Comparison of ENCODE assay signal across 11 cellular contexts in the genomic region with DNA sequence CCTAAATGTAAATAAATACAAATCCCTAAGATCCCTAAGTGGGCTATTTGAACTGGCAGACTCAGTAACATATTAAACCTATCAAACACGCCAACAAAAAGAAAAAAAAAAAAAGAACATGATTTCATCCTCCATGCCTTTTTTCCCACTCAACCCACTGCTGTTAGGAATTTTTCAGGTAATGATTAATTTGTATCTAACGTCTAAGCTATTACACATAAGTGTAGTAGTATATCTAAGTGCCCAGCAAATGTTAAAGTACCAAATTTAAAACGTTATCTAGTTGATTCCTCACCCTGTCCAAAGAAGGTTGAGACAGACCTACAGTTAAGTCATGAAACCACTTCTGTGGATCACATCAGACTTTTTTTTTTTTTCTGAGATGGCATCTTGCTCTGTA. TPM values are rescaled to one million over a fixed set of nuclear protein-coding genes. Genes with fewer than 3 reads are reported as not detected.
DNase-seq lines count a peak whose midpoint lies in the region; ATAC-seq and TF ChIP-seq lines count a peak whose summit lies in the region.
"Had no signal": no experiment of that assay in that cellular context is flagged by ENCODE, and none has a peak within 500 bp of the region (broad histone marks: within the 10 kb centered on the region; RNA-seq: fewer than 3 reads in every experiment).

No MANE protein-coding gene starts in this region.

- H3K27ac Mint-ChIP-seq in naive thymus-derived CD4-positive, alpha-beta T cell, result peak overlapping the region; percentile 12 to 97 (median 93)

- TF ChIP-seq CTCF in cardiac muscle cell (IDR thresholded peaks at IDR 0.05; ENCODE audit: low read depth, low read length) (no peak), vagina (IDR thresholded peaks at IDR 0.05) (no peak)

- H3K27ac ChIP-seq in cardiac muscle cell (peak overlapping the region; percentile 67), vagina (peak overlapping the region; percentile 73)
- H3K27ac ChIP-seq in effector memory CD4-positive, alpha-beta T cell (ENCODE audit: insufficient read depth, low read length, poor library complexity, severe bottlenecking), result peak overlapping the region; percentile 71
- peak overlapping the region; percentile 72 for H3K27ac ChIP-seq in naive thymus-derived CD4-positive, alpha-beta T cell (ENCODE audit: low read depth, low read length)

- no peak for ATAC-seq in Right ventricle myocardium inferior
- ATAC-seq in naive thymus-derived CD4-positive, alpha-beta T cell, result no peak
- ATAC-seq in GM21576 (IDR thresholded peaks at IDR 0.05; ENCODE audit: unreplicated experiment), result no peak
- ATAC-seq in HG02870 (IDR thresholded peaks at IDR 0.05; ENCODE audit: unreplicated experiment), result no peak
- no peak for ATAC-seq in GM21390 (IDR thresholded peaks at IDR 0.05; ENCODE audit: unreplicated experiment)

- no peak for TF ChIP-seq POLR2A in vagina (IDR thresholded peaks at IDR 0.05)

- no peaks in the 10 kb centered on the region for H3K4me1 ChIP-seq in cardiac muscle cell (ENCODE audit: low read depth)
- H3K4me1 ChIP-seq in effector memory CD4-positive, alpha-beta T cell (ENCODE audit: control insufficient read depth, insufficient read depth, low read length, poor library complexity, severe bottlenecking), result peaks cover 18% of the 10 kb centered on the region
- peaks cover 7 to 42% of the 10 kb centered on the region in 2 donors for H3K4me1 ChIP-seq in naive thymus-derived CD4-positive, alpha-beta T cell (ENCODE audit: control insufficient read depth in 2 of 2, insufficient read depth in 2 of 2, low read length in 2 of 2)
- peaks cover 43% of the 10 kb centered on the region for H3K4me1 ChIP-seq in vagina

- POLR2A ChIA-PET in naive thymus-derived CD4-positive, alpha-beta T cell (lab: Charles Lee), result interaction anchor here (0.6 to 4.1 kb wide), 4 partner anchors 16 to 83 kb away, joined by 3 to 21 read pairs (median 5); a partner anchor contains a TSS

- intact Hi-C loops in Right ventricle myocardium inferior (cut with DNase I) (loop anchor here (2.0 kb wide), 1 partner anchor 15 kb away; no protein-coding TSS in a partner anchor), vagina (cut with DNase I) (no loop called here)
- intact Hi-C loops in naive thymus-derived CD4-positive, alpha-beta T cell (cut with micrococcal nuclease), result loop anchor here (1.0 to 5.0 kb wide), 4 partner anchors 9 to 35 kb away; a partner anchor contains a TSS

- no peaks in the 10 kb centered on the region for H3K27me3 ChIP-seq in cardiac muscle cell
- H3K27me3 ChIP-seq in effector memory CD4-positive, alpha-beta T cell (replicated peaks; ENCODE audit: control insufficient read depth, insufficient read depth, low read length, poor library complexity, severe bottlenecking), result no peaks in the 10 kb centered on the region
- no peaks in the 10 kb centered on the region for H3K27me3 ChIP-seq in naive thymus-derived CD4-positive, alpha-beta T cell (ENCODE audit: control insufficient read depth in 2 of 2, insufficient read depth in 2 of 2, low read length in 2 of 2)
- H3K27me3 ChIP-seq in vagina, result no peaks in the 10 kb centered on the region

- H3K4me3 Mint-ChIP-seq in naive thymus-derived CD4-positive, alpha-beta T cell, result peak overlapping the region; percentile 35 to 77 (median 67)

- H3K27me3 Mint-ChIP-seq in naive thymus-derived CD4-positive, alpha-beta T cell, result no peaks in the 10 kb centered on the region

- CTCF ChIA-PET in naive thymus-derived CD4-positive, alpha-beta T cell (lab: Charles Lee), result interaction anchor here (0.7 kb wide), 1 partner anchor 15 kb away, joined by 5 read pairs; no protein-coding TSS in a partner anchor

- H3K9me3 ChIP-seq in cardiac muscle cell (ENCODE audit: low read depth) (no peaks in the 10 kb centered on the region), vagina (no peaks in the 10 kb centered on the region)
- H3K9me3 ChIP-seq in effector memory CD4-positive, alpha-beta T cell (ENCODE audit: control insufficient read depth, low read length), result no peaks in the 10 kb centered on the region
- H3K9me3 ChIP-seq in naive thymus-derived CD4-positive, alpha-beta T cell (ENCODE audit: control insufficient read depth in 2 of 3, low read length in 3 of 3), result no peaks in the 10 kb centered on the region

- no peak for DNase-seq in cardiac muscle cell (ENCODE audit: low read depth in 1 of 2, low spot score in 1 of 2)
- DNase-seq in Right ventricle myocardium inferior (ENCODE audit: missing footprints), result no peak
- no peak for DNase-seq in effector memory CD4-positive, alpha-beta T cell
- no peak for DNase-seq in naive thymus-derived CD4-positive, alpha-beta T cell
- DNase-seq in vagina (ENCODE audit: extremely low spot score in 2 of 2), result no peak
- DNase-seq: COR-L47, islet precursor cell, MM.1S had no signal

- H3K36me3 Mint-ChIP-seq in naive thymus-derived CD4-positive, alpha-beta T cell, result peaks cover 19 to 41% (median 33%) of the 10 kb centered on the region in 5 donors

- no peak overlapping the region for H3K4me3 ChIP-seq in cardiac muscle cell
- no peak overlapping the region for H3K4me3 ChIP-seq in effector memory CD4-positive, alpha-beta T cell (ENCODE audit: insufficient read depth, low read depth, low read length, poor library complexity, severe bottlenecking)
- H3K4me3 ChIP-seq in naive thymus-derived CD4-positive, alpha-beta T cell (ENCODE audit: low read length), result no peak overlapping the region
- H3K4me3 ChIP-seq in vagina, result no peak overlapping the region

- H3K36me3 ChIP-seq in cardiac muscle cell, result peaks cover 28% of the 10 kb centered on the region
- peaks cover 49% of the 10 kb centered on the region for H3K36me3 ChIP-seq in effector memory CD4-positive, alpha-beta T cell (ENCODE audit: control insufficient read depth, insufficient read depth, low read length)
- peaks cover 7 to 47% (median 19%) of the 10 kb centered on the region in 3 experiments for H3K36me3 ChIP-seq in naive thymus-derived CD4-positive, alpha-beta T cell (ENCODE audit: control insufficient read depth in 2 of 3, insufficient read depth in 3 of 3, low read length in 3 of 3)
- peaks cover 0 to 40% of the 10 kb centered on the region in 2 donors for H3K36me3 ChIP-seq in vagina

- H3K9me3 Mint-ChIP-seq in naive thymus-derived CD4-positive, alpha-beta T cell, result peaks cover 0 to 1% (median 0%) of the 10 kb centered on the region in 11 donors

- peaks cover 49 to 86% (median 72%) of the 10 kb centered on the region in 7 donors for H3K4me1 Mint-ChIP-seq in naive thymus-derived CD4-positive, alpha-beta T cell

RNA-seq across cellular contexts. Expression of a gene that starts 16.4 kb away (rescaled TPM):
- 7.6 and 14.7 TPM in 2 replicates for total RNA-seq in cardiac muscle cell
- 27.0 and 30.7 TPM in 2 replicates for polyA plus RNA-seq in cardiac muscle cell
- 14.7 TPM for total RNA-seq in Right ventricle myocardium inferior
- total RNA-seq in naive thymus-derived CD4-positive, alpha-beta T cell, result 10 to 100 TPM; 29.0 to 79.2 (median 73.3) TPM
- 10 to 100 TPM; 25.7 to 34.5 TPM for polyA plus RNA-seq in naive thymus-derived CD4-positive, alpha-beta T cell
- 20.6 TPM for total RNA-seq in vagina

RNA-seq across cellular contexts. Expression of a gene that starts 37.3 kb away (rescaled TPM):
- 74.0 and 102 TPM in 2 replicates for total RNA-seq in cardiac muscle cell
- 235 and 279 TPM in 2 replicates for polyA plus RNA-seq in cardiac muscle cell
- 149 TPM for total RNA-seq in Right ventricle myocardium inferior
- total RNA-seq in naive thymus-derived CD4-positive, alpha-beta T cell, result 100 to 1,000 TPM in 2 of 5 experiments, 10 to 100 TPM in 3; 76.5 to 357 (median 97.1) TPM
- polyA plus RNA-seq in naive thymus-derived CD4-positive, alpha-beta T cell, result 100 to 1,000 TPM; 161 to 163 TPM
- total RNA-seq in vagina, result 73.7 TPM
